Comparison of ENCODE assay signal across 8 cellular contexts in the genomic region with DNA sequence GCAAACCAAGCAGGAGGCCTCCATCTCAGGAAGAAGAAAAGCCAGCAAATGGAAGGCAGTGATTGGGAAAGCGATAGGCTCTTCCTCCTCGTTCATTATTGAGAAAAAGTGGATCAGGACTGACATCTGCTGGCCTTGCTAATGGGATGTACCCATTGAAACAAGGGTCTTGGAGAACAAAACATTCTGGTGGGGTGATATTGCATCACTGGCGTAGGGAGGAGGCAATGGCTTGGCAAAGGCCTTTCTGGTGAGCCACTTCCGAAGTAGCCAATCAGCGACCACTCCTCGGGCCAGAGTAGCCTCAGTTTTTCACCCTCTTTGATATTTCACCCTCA.
DNase-seq lines count a peak whose midpoint lies in the region; ATAC-seq and TF ChIP-seq lines count a peak whose summit lies in the region.

No MANE protein-coding gene starts in this region.

- ATAC-seq in heart right ventricle, result peak; percentile 80 to 94 (median 88)
- no peak for ATAC-seq in GM19397 (IDR thresholded peaks at IDR 0.05; ENCODE audit: unreplicated experiment)

- no peak for TF ChIP-seq EP300 in sigmoid colon (IDR thresholded peaks at IDR 0.05)

- H3K27me3 ChIP-seq in WERI-Rb-1 (ENCODE audit: insufficient read depth, low read depth, severe bottlenecking), result no peaks in the 10 kb centered on the region
- no peaks in the 10 kb centered on the region for H3K27me3 ChIP-seq in heart right ventricle
- H3K27me3 ChIP-seq in sigmoid colon, result no peaks in the 10 kb centered on the region

- H3K9me3 ChIP-seq in WERI-Rb-1 (ENCODE audit: severe bottlenecking), result no peaks in the 10 kb centered on the region
- H3K9me3 ChIP-seq in heart right ventricle, result peaks cover 0 to under 1% (median 0%) of the 10 kb centered on the region in 11 donors
- no peaks in the 10 kb centered on the region for H3K9me3 ChIP-seq in sigmoid colon

- TF ChIP-seq POLR2A in sigmoid colon (IDR thresholded peaks at IDR 0.05), result no peak

- H3K4me1 ChIP-seq in heart right ventricle, result peaks cover 0 to 27% (median 16%) of the 10 kb centered on the region in 9 donors
- peaks cover 0 to 17% (median 7%) of the 10 kb centered on the region in 4 donors for H3K4me1 ChIP-seq in sigmoid colon

- no peaks in the 10 kb centered on the region for H3K36me3 ChIP-seq in WERI-Rb-1
- H3K36me3 ChIP-seq in heart right ventricle, result no peaks in the 10 kb centered on the region
- H3K36me3 ChIP-seq in sigmoid colon, result no peaks in the 10 kb centered on the region

- DNase-seq in AG08395 (ENCODE audit: low spot score) (peak; percentile 71), M059J (ENCODE audit: low read depth) (peak; percentile 68), WERI-Rb-1 (peak; percentile 15), heart right ventricle (peak; percentile 15 to 69), sigmoid colon (peak; percentile 80), GM19240 (ENCODE audit: insufficient read length, low spot score) (no peak)
- DNase-seq in stimulated activated CD8-positive, alpha-beta memory T cell treated with anti-CD3 and anti-CD28 coated beads, Interleukin-4, amount 100 ng/mL, for 48 hours, result no peak

- WGBS in heart right ventricle, 2 donors, result 41 to 45% methylated on average over 6 of the region's 6 CpGs
- WGBS in sigmoid colon, 2 donors, result 73 to 77% methylated on average over 6 of the region's 6 CpGs

- intact Hi-C loops in heart right ventricle (cut with DNase I), result loop anchor here in 5 of 10 donors (2.0 to 10.0 kb wide), 7 partner anchors 43 to 1048 kb away; no protein-coding TSS in a partner anchor
- intact Hi-C loops in sigmoid colon (cut with DNase I), result loop anchor here (2.0 kb wide), 1 partner anchor 36 kb away; no protein-coding TSS in a partner anchor

- H3K27ac ChIP-seq in WERI-Rb-1 (no peak overlapping the region), heart right ventricle (peak overlapping the region in 4 of 10 donors; percentile 4 to 42 (median 24)), sigmoid colon (no peak overlapping the region)

- TF ChIP-seq CTCF in WERI-Rb-1 (IDR thresholded peaks at IDR 0.05; ENCODE audit: low read depth, low read length), result 0 out of 2 replicates have a peak, but pooled peaks have one; percentile 21
- peak; percentile 40 to 80 (median 64) for TF ChIP-seq CTCF in heart right ventricle (IDR thresholded peaks at IDR 0.05)
- peak in 3 of 4 experiments; percentile 41 to 54 (median 44) for TF ChIP-seq CTCF in sigmoid colon (IDR thresholded peaks at IDR 0.05)

- H3K4me3 ChIP-seq in WERI-Rb-1 (ENCODE audit: low read depth, low read length) (no peak overlapping the region), heart right ventricle (peak overlapping the region in 5 of 10 donors; percentile 19 to 35 (median 30)), sigmoid colon (no peak overlapping the region)

Comparison
In these comparisons a context has a peak if more than half of its experiments do, and no peak if none do; other contexts are left out.
1. DNase-seq: peak in AG08395 (single experiment), M059J (single experiment), WERI-Rb-1 (single experiment), heart right ventricle (2 of 2) and sigmoid colon (single experiment); none in GM19240 (single experiment) and stimulated activated CD8-positive, alpha-beta memory T cell treated with anti-CD3 and anti-CD28 coated beads, Interleukin-4, amount 100 ng/mL, for 48 hours (single experiment).
2. Peak in every context shown above with its lines, with median percentiles within 50 percentile points of each other: CTCF ChIP-seq.